16 cellular contexts compared by ENCODE assay signal in the genomic region with DNA sequence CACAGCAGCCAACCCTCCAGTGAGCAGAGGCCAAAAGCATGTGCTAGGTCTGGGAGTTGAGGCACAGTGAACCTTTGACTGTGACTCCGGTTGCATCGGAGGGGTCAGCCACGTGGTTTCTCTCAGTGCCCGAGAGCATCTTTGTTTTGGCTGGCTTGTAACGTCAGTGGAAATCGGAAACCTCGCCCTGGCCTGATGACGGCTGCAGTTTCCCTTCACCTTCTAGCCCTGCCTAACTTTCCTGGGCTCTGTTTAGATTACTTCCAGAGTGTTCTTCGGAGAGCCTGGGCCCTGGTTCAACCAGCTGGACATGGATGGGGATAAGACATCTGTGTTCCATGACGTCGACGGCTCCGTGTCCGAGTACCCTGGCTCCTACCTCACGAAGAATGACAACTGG. TPM values are rescaled to one million over a fixed set of nuclear protein-coding genes. Genes with fewer than 3 reads are reported as not detected.
DNase-seq lines count a peak whose midpoint lies in the region; ATAC-seq, FAIRE-seq and TF ChIP-seq lines count a peak whose summit lies in the region.
"Had no signal": no experiment of that assay in that cellular context is flagged by ENCODE, and none has a peak within 500 bp of the region (broad histone marks: within the 10 kb centered on the region; RNA-seq: fewer than 3 reads in every experiment).

No MANE protein-coding gene starts in this region.

- H3K4me3 ChIP-seq in liver (ENCODE audit: low read depth in 1 of 3, low read length in 3 of 3) (no peak overlapping the region), HepG2 (replicated peaks in 1 of 3; ENCODE audit: insufficient read depth in 1 of 3, low read depth in 2 of 3, low read length in 3 of 3) (no peak overlapping the region), sigmoid colon (no peak overlapping the region)
- H3K4me3 ChIP-seq in naive thymus-derived CD4-positive, alpha-beta T cell (ENCODE audit: low read length): no peak overlapping the region
- H3K4me3 ChIP-seq: suprapubic skin had no signal

- H3K4me1 Mint-ChIP-seq in naive thymus-derived CD4-positive, alpha-beta T cell: peaks cover 0 to 13% (median 5%) of the 10 kb centered on the region in 7 donors
- H3K4me1 Mint-ChIP-seq in endothelial cell (ENCODE audit: unreplicated experiment): peaks cover 14% of the 10 kb centered on the region

- no peak for TF ChIP-seq EP300 in HepG2 (IDR thresholded peaks at IDR 0.05; ENCODE audit: low read depth in 2 of 2, low read length in 2 of 2)
- no peak for TF ChIP-seq EP300 in HepG2 (CRISPR knock-in tag; IDR thresholded peaks at IDR 0.05; ENCODE audit: borderline replicate concordance)
- TF ChIP-seq EP300 in sigmoid colon (IDR thresholded peaks at IDR 0.05): peak; percentile 52 to 92 (median 64)

- H3K9me3 ChIP-seq in liver (ENCODE audit: control insufficient read depth in 4 of 4, low read length in 3 of 4) (no peaks in the 10 kb centered on the region), HepG2 (ENCODE audit: low read length) (no peaks in the 10 kb centered on the region), sigmoid colon (no peaks in the 10 kb centered on the region)
- no peaks in the 10 kb centered on the region for H3K9me3 ChIP-seq in naive thymus-derived CD4-positive, alpha-beta T cell (ENCODE audit: control insufficient read depth in 2 of 3, low read length in 3 of 3)
- H3K9me3 ChIP-seq: suprapubic skin had no signal

- TF ChIP-seq POLR2A in HepG2 (IDR thresholded peaks at IDR 0.05; ENCODE audit: insufficient read depth in 1 of 2, low read depth in 2 of 2, low read length in 2 of 2) (no peak), sigmoid colon (IDR thresholded peaks at IDR 0.05) (no peak)

- H3K27me3 ChIP-seq in liver (ENCODE audit: control insufficient read depth in 4 of 4, insufficient read depth in 4 of 4, low read length in 3 of 4) (no peaks in the 10 kb centered on the region), HepG2 (ENCODE audit: control insufficient read depth in 1 of 2, insufficient read depth in 2 of 2, low read length in 2 of 2) (no peaks in the 10 kb centered on the region), sigmoid colon (no peaks in the 10 kb centered on the region)
- H3K27me3 ChIP-seq in naive thymus-derived CD4-positive, alpha-beta T cell (ENCODE audit: control insufficient read depth in 2 of 2, insufficient read depth in 2 of 2, low read length in 2 of 2): no peaks in the 10 kb centered on the region
- H3K27me3 ChIP-seq: suprapubic skin had no signal

- H3K4me3 Mint-ChIP-seq in naive thymus-derived CD4-positive, alpha-beta T cell: no peak overlapping the region
- H3K4me3 Mint-ChIP-seq in endothelial cell (ENCODE audit: unreplicated experiment): no peak overlapping the region
- H3K4me3 Mint-ChIP-seq: CD4-positive, CD25-positive, alpha-beta regulatory T cell had no signal

- H3K9me3 Mint-ChIP-seq in naive thymus-derived CD4-positive, alpha-beta T cell: no peaks in the 10 kb centered on the region
- H3K9me3 Mint-ChIP-seq in endothelial cell (ENCODE audit: unreplicated experiment): no peaks in the 10 kb centered on the region
- H3K9me3 Mint-ChIP-seq: CD4-positive, CD25-positive, alpha-beta regulatory T cell had no signal

- no TSS peak for BruUV-seq in HepG2 (replicated peaks; lab: Mats Ljungman, UMichigan)

- no peaks in the 10 kb centered on the region for H3K27me3 Mint-ChIP-seq in naive thymus-derived CD4-positive, alpha-beta T cell
- H3K27me3 Mint-ChIP-seq in endothelial cell (ENCODE audit: unreplicated experiment): peaks cover 2% of the 10 kb centered on the region
- H3K27me3 Mint-ChIP-seq: CD4-positive, CD25-positive, alpha-beta regulatory T cell had no signal

- CTCF ChIA-PET in HepG2 (lab: Yijun Ruan, JAX; ENCODE audit: low intra/inter-chr PET ratio, low total read pairs): no interaction called here
- CTCF ChIA-PET in naive thymus-derived CD4-positive, alpha-beta T cell (lab: Charles Lee): no interaction called here

- H3K9ac ChIP-seq in liver (ENCODE audit: low read depth in 1 of 2, low read length in 2 of 2): no peak overlapping the region
- H3K9ac ChIP-seq in HepG2 (ENCODE audit: insufficient read depth, low read depth, low read length): no peak overlapping the region

- no peak for FAIRE-seq in HepG2 (lab: Jason Lieb, UNC)

- H3K27ac Mint-ChIP-seq in naive thymus-derived CD4-positive, alpha-beta T cell: no peak overlapping the region
- no peak overlapping the region for H3K27ac Mint-ChIP-seq in endothelial cell (ENCODE audit: unreplicated experiment)
- H3K27ac Mint-ChIP-seq: CD4-positive, CD25-positive, alpha-beta regulatory T cell had no signal

- H4K20me1 ChIP-seq in HepG2 (ENCODE audit: insufficient read depth, low read length): no peaks in the 10 kb centered on the region

- DNase-seq in HepG2 (ENCODE audit: low spot score): no peak
- DNase-seq in iris pigment epithelial cell (ENCODE audit: low read depth): peak; percentile 66
- peak; percentile 93 for DNase-seq in sigmoid colon
- DNase-seq in naive thymus-derived CD4-positive, alpha-beta T cell: no peak
- no peak for DNase-seq in endothelial cell (ENCODE audit: low spot score)
- DNase-seq in midbrain (lab: John Stamatoyannopoulos, UW): no peak
- DNase-seq: activated CD8-positive, alpha-beta memory T cell treated with anti-CD3 and anti-CD28 coated beads, Interleukin-2, amount 50 U/mL, for 4 hours; activated gamma-delta T cell treated with Interleukin-2 at 50 U/mL for 16 hours; CD4-positive, CD25-positive, alpha-beta regulatory T cell; DND-41; NCI-H446; nucleus accumbens; SIG-M5 had no signal

- POLR2A ChIA-PET in HepG2 (lab: Yijun Ruan, JAX): no interaction called here
- POLR2A ChIA-PET in naive thymus-derived CD4-positive, alpha-beta T cell (lab: Charles Lee): no interaction called here

- H3K4me1 ChIP-seq in liver (ENCODE audit: control insufficient read depth in 4 of 4, insufficient read depth in 4 of 4, low read length in 3 of 4): peaks cover 0 to 5% (median 0%) of the 10 kb centered on the region in 4 donors
- H3K4me1 ChIP-seq in HepG2 (ENCODE audit: insufficient read depth, low read length): no peaks in the 10 kb centered on the region
- peaks cover 0 to 57% (median 50%) of the 10 kb centered on the region in 4 donors for H3K4me1 ChIP-seq in sigmoid colon
- no peaks in the 10 kb centered on the region for H3K4me1 ChIP-seq in naive thymus-derived CD4-positive, alpha-beta T cell (ENCODE audit: control insufficient read depth in 2 of 2, insufficient read depth in 2 of 2, low read length in 2 of 2)

- H3K36me3 Mint-ChIP-seq in naive thymus-derived CD4-positive, alpha-beta T cell: peaks cover 0 to 48% (median 26%) of the 10 kb centered on the region in 5 donors
- H3K36me3 Mint-ChIP-seq in endothelial cell (ENCODE audit: low read depth, unreplicated experiment): peaks cover 4% of the 10 kb centered on the region

- no peak for TF ChIP-seq RAD21 in liver (IDR thresholded peaks at IDR 0.05)
- no peak for TF ChIP-seq RAD21 in HepG2 (CRISPR knock-in tag; IDR thresholded peaks at IDR 0.05)

- no peak for TF ChIP-seq CTCF in liver (IDR thresholded peaks at IDR 0.05; ENCODE audit: low read depth, low read length, missing input control)
- no peak for TF ChIP-seq CTCF in HepG2 (CRISPR knock-in tag; IDR thresholded peaks at IDR 0.05)
- TF ChIP-seq CTCF in sigmoid colon (IDR thresholded peaks at IDR 0.05): no peak
- TF ChIP-seq CTCF in endothelial cell (IDR thresholded peaks at IDR 0.05; ENCODE audit: unreplicated experiment): no peak

- H3K79me2 ChIP-seq in HepG2 (ENCODE audit: insufficient read depth, low read length): no peaks in the 10 kb centered on the region

- H3K4me2 ChIP-seq in HepG2 (ENCODE audit: low read depth, low read length): no peak overlapping the region

- ATAC-seq in HepG2 (no peak), HG02798 (IDR thresholded peaks at IDR 0.05; ENCODE audit: poor library complexity, unreplicated experiment) (no peak)
- ATAC-seq in naive thymus-derived CD4-positive, alpha-beta T cell: no peak

- H3K27ac ChIP-seq in liver (ENCODE audit: low read depth in 1 of 2, low read length in 2 of 2) (no peak overlapping the region), HepG2 (ENCODE audit: extremely low read length, insufficient read depth, low read length) (no peak overlapping the region), sigmoid colon (peak overlapping the region; percentile 36 to 85 (median 78))
- no peak overlapping the region for H3K27ac ChIP-seq in naive thymus-derived CD4-positive, alpha-beta T cell (ENCODE audit: low read depth, low read length)
- H3K27ac ChIP-seq: suprapubic skin had no signal

- intact Hi-C loops in HepG2 (cut with micrococcal nuclease; ENCODE audit: unreplicated experiment) (no loop called here), sigmoid colon (cut with DNase I) (loop anchor here (5.0 to 10.0 kb wide), 2 partner anchors 71 to 238 kb away; a partner anchor contains a TSS)
- intact Hi-C loops in naive thymus-derived CD4-positive, alpha-beta T cell (cut with micrococcal nuclease): no loop called here

- peaks cover 0 to 11% (median 0%) of the 10 kb centered on the region in 4 donors for H3K36me3 ChIP-seq in liver (ENCODE audit: control insufficient read depth in 4 of 4, insufficient read depth in 3 of 4, low read depth in 1 of 4, low read length in 3 of 4)
- peaks cover 25 to 69% of the 10 kb centered on the region in 2 experiments; a peak in 4 of 5 replicates for H3K36me3 ChIP-seq in HepG2 (replicated peaks in 1 of 2; ENCODE audit: control insufficient read depth in 1 of 2, insufficient read depth in 2 of 2, low read length in 2 of 2)
- no peaks in the 10 kb centered on the region for H3K36me3 ChIP-seq in sigmoid colon
- H3K36me3 ChIP-seq in naive thymus-derived CD4-positive, alpha-beta T cell (ENCODE audit: control insufficient read depth in 2 of 3, insufficient read depth in 3 of 3, low read length in 3 of 3): peaks cover 0 to 5% (median 0%) of the 10 kb centered on the region in 3 experiments
- H3K36me3 ChIP-seq: suprapubic skin had no signal

- no peak overlapping the region for H2AFZ ChIP-seq in HepG2 (ENCODE audit: low read length)

- WGBS in liver: 80% methylated on average over 15 of the region's 15 CpGs
- 98% methylated on average over 7 of the region's 15 CpGs for WGBS in HepG2 (ENCODE audit: low lambda C conversion rate)
- WGBS in sigmoid colon, 2 donors: 80 to 84% methylated on average over 15 of the region's 15 CpGs

- in situ Hi-C loops in HepG2 (cut with HindIII; ENCODE audit: extremely low pct_ligation_motif_present, low pct_unique_long_range_greater_than_20kb): no loop called here

RNA-seq across cellular contexts. Expression of a gene that starts 56.6 kb away (rescaled TPM):
- 10 to 100 TPM; 15.3 to 16.4 TPM for total RNA-seq in liver
- 10 to 100 TPM; 17.7 to 24.0 TPM for polyA plus RNA-seq in liver
- total RNA-seq in HepG2 (2016; rRNA removed; fragmentation: Illumina TruSeq; extraction: Trizol): 24.9 and 46.2 TPM in 2 replicates
- 6.0 and 7.2 TPM in 2 replicates for total RNA-seq in HepG2 (2016; cell fraction: cytosol; rRNA removed; fragmentation: Illumina TruSeq; extraction: Trizol; ENCODE audit: low read depth)
- 24.0 and 45.8 TPM in 2 replicates for total RNA-seq in HepG2 (2016; cell fraction: insoluble cytoplasmic fraction; rRNA removed; fragmentation: Illumina TruSeq; extraction: Trizol)
- 11.5 and 12.8 TPM in 2 replicates for total RNA-seq in HepG2 (2016; cell fraction: membrane; rRNA removed; fragmentation: Illumina TruSeq; extraction: Trizol)
- 41.1 and 48.6 TPM in 2 replicates for total RNA-seq in HepG2 (2016; cell fraction: nucleus; rRNA removed; fragmentation: Illumina TruSeq; extraction: Trizol)
- 15.6 and 18.0 TPM in 2 replicates for polyA plus RNA-seq in HepG2 (2011; rRNA removed)
- polyA plus RNA-seq in HepG2 (2011; cell fraction: cytosol; rRNA removed): 13.8 and 19.5 TPM in 2 replicates
- polyA plus RNA-seq in HepG2 (2011; cell fraction: nucleus; rRNA removed): 8.5 and 10.8 TPM in 2 replicates
- polyA plus RNA-seq in HepG2 (2012): 29.6 and 30.4 TPM in 2 replicates
- 4.9 and 5.0 TPM in 2 replicates for polyA plus RNA-seq in HepG2 (2016; cell fraction: cytosol; fragmentation: Illumina TruSeq; extraction: Trizol; ENCODE audit: low read depth)
- 28.6 and 28.9 TPM in 2 replicates for polyA plus RNA-seq in HepG2 (2016; cell fraction: insoluble cytoplasmic fraction; fragmentation: Illumina TruSeq; extraction: Trizol; ENCODE audit: low read depth)
- polyA plus RNA-seq in HepG2 (2016; cell fraction: membrane; fragmentation: Illumina TruSeq; extraction: Trizol; ENCODE audit: low read depth): 9.0 and 9.2 TPM in 2 replicates
- polyA plus RNA-seq in HepG2 (2016; cell fraction: nucleus; fragmentation: Illumina TruSeq; extraction: Trizol; ENCODE audit: insufficient read depth, low read depth): 72.4 and 79.7 TPM in 2 replicates
- polyA minus RNA-seq in HepG2 (2011; rRNA and poly(A)+ RNA removed; ENCODE audit: low replicate concordance): 9.9 and 11.1 TPM in 2 replicates
- 14.4 and 18.5 TPM in 2 replicates for polyA minus RNA-seq in HepG2 (2011; cell fraction: cytosol; rRNA and poly(A)+ RNA removed)
- 20.6 and 20.8 TPM in 2 replicates for polyA minus RNA-seq in HepG2 (2011; cell fraction: nucleus; rRNA and poly(A)+ RNA removed)
- 10 to 100 TPM; 11.7 to 20.8 (median 15.7) TPM for total RNA-seq in sigmoid colon
- 10 to 100 TPM in 1 of 3 donors, 1 to 10 TPM in 2; 5.4 to 20.1 (median 6.9) TPM for polyA plus RNA-seq in sigmoid colon
- total RNA-seq in naive thymus-derived CD4-positive, alpha-beta T cell: 10 to 100 TPM; 17.1 to 42.5 (median 38.3) TPM
- polyA plus RNA-seq in naive thymus-derived CD4-positive, alpha-beta T cell: 10 to 100 TPM; 20.7 to 29.3 TPM
- 35.7 TPM for total RNA-seq in endothelial cell (ENCODE audit: unreplicated experiment)

Comparison
In these comparisons a context has a peak if more than half of its experiments do, and no peak if none do; other contexts are left out.
1. H3K27ac ChIP-seq: peak in sigmoid colon (4 of 4); none in liver (0 of 2), HepG2 (single experiment) and naive thymus-derived CD4-positive, alpha-beta T cell (single experiment).
2. DNase-seq: peak in iris pigment epithelial cell (single experiment) and sigmoid colon (single experiment); none in HepG2 (single experiment), naive thymus-derived CD4-positive, alpha-beta T cell (0 of 9), endothelial cell (single experiment) and midbrain (single experiment).